8 cellular contexts compared by ENCODE assay signal in the genomic region with DNA sequence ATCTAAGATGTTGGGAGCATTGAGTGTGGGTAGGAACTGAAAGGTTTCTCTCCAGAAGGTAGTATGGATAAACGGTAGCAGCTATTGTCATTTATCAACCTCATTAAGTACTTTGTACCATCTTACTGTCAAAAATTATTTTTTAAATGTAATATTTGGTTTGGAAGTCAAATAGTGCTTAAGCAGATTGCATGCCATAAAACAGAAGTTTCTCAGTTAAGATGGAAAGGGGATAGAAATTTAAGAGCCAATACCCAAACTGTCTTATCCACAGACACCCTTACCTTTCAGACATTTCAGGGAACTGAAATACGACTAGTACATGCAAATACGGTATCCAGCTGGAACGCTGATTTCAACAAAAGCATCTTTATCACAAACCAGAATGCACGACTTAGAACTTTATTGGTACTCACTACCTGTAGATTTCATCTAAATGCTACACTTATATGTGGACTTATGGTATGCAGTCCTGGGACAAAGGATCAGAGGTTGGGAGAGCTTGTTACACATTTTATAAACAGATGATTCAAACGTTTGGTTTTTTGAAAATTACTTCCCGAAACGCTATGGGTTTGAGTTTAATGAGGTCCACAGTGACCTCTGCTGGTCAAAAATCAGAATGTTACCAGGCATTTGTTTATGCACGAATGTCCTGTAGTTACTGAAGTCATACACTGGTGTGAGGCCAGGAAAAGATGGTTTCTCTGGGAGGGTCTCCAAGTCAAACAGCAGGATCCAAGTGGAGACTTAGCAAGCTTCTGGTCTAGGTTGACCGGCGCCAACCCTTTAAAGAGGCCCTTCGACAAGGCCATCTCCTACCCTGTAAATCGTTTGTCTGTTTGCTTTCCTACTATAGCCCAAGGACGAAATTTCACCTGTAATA.
A peak's percentile ranks its signal among the peaks of the same experiment; 100 is the strongest.
DNase-seq lines count a peak whose midpoint lies in the region; ATAC-seq and TF ChIP-seq lines count a peak whose summit lies in the region.

No MANE protein-coding gene starts in this region.

- no peaks in the 10 kb centered on the region for H3K9me3 Mint-ChIP-seq in central memory CD8-positive, alpha-beta T cell

- ATAC-seq in central memory CD8-positive, alpha-beta T cell (replicated peaks; ENCODE audit: extremely low read depth, poor library complexity, severe bottlenecking), result no peak

- no peaks in the 10 kb centered on the region for H3K36me3 ChIP-seq in HEK293 (ENCODE audit: control insufficient read depth in 2 of 2, insufficient read depth in 1 of 2, low read length in 2 of 2)

- POLR2A ChIA-PET in HEK293 (lab: Yijun Ruan, JAX), result no interaction called here

- H3K27me3 Mint-ChIP-seq in central memory CD8-positive, alpha-beta T cell, result peaks cover 18% of the 10 kb centered on the region

- peak; percentile 55 for DNase-seq in SIG-M5 treated with dmso at 0.1 percent for 504 hours (lab: John Stamatoyannopoulos, UW; ENCODE audit: unreplicated experiment)
- no peak for DNase-seq in SIG-M5 (lab: John Stamatoyannopoulos, UW)
- peak; percentile 23 for DNase-seq in NCI-H1417 treated with DMSO at 0.1 percent for 48 hours (lab: John Stamatoyannopoulos, UW)
- DNase-seq in T-helper 1 cell, result peak in 3 of 5 donors; percentile 16 to 50 (median 20)
- DNase-seq in central memory CD8-positive, alpha-beta T cell (ENCODE audit: low spot score in 2 of 2), result peak; percentile 13 to 16
- peak; percentile 77 for DNase-seq in kidney glomerular epithelial cell (lab: John Stamatoyannopoulos, UW)
- peak in 2 of 3 donors; percentile 26 to 29 for DNase-seq in stimulated activated CD4-positive, alpha-beta T cell treated with anti-CD3 and anti-CD28 coated beads, TNF-alpha, amount 100 ng/mL, for 48 hours (ENCODE audit: low read depth in 3 of 3)

- no peak overlapping the region for H3K27ac ChIP-seq in HEK293 (ENCODE audit: extremely low read depth, low read depth, low read length)

- no peak overlapping the region for H3K27ac Mint-ChIP-seq in central memory CD8-positive, alpha-beta T cell (ENCODE audit: low read depth)

- CTCF ChIA-PET in HEK293 (lab: Yijun Ruan, JAX), result interaction anchor here (0.6 to 3.0 kb wide), 20 partner anchors 11 to 1089 kb away, joined by 3 to 15 read pairs (median 4); no protein-coding TSS in a partner anchor

- no peaks in the 10 kb centered on the region for H3K4me1 Mint-ChIP-seq in central memory CD8-positive, alpha-beta T cell

- no peak for TF ChIP-seq CTCF in HEK293 (tag by site-specific recombination; IDR thresholded peaks at IDR 0.05)

- no peak overlapping the region for H3K4me3 ChIP-seq in HEK293 (ENCODE audit: low read depth, low read length)

- no peak overlapping the region for H3K4me3 Mint-ChIP-seq in central memory CD8-positive, alpha-beta T cell

- no peaks in the 10 kb centered on the region for H3K36me3 Mint-ChIP-seq in central memory CD8-positive, alpha-beta T cell (ENCODE audit: insufficient read depth)

- no peaks in the 10 kb centered on the region for H3K4me1 ChIP-seq in HEK293 (ENCODE audit: control insufficient read depth, insufficient read depth, low read length)

- no peaks in the 10 kb centered on the region for H3K9me3 ChIP-seq in HEK293 (ENCODE audit: control insufficient read depth, insufficient read depth, low read depth, low read length)

TF ChIP-seq in HEK293, 187 proteins besides CTCF, POLR2A, EP300 and RAD21 (continues in another document):
- TF ChIP-seq ZBTB7A (tag by site-specific recombination; IDR thresholded peaks at IDR 0.05; ENCODE audit: low read depth), result no peak
- no peak for TF ChIP-seq HOXA7 (CRISPR knock-in tag; IDR thresholded peaks at IDR 0.05; ENCODE audit: borderline replicate concordance)
- TF ChIP-seq SCRT1 (tag by site-specific recombination; IDR thresholded peaks at IDR 0.05; ENCODE audit: borderline replicate concordance), result no peak
- TF ChIP-seq, protein P1, sequence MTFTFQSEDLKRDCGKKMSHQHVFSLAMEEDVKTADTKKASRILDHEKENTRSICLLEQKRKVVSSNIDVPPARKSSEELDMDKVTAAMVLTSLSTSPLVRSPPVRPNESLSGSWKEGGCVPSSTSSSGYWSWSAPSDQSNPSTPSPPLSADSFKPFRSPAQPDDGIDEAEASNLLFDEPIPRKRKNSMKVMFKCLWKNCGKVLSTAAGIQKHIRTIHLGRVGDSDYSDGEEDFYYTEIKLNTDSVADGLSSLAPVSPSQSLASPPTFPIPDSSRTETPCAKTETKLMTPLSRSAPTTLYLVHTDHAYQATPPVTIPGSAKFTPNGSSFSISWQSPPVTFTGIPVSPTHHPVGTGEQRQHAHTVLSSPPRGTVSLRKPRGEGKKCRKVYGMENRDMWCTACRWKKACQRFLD (tag by site-specific recombination; IDR thresholded peaks at IDR 0.05), result no peak
- no peak for TF ChIP-seq ZNF324 (tag by site-specific recombination; IDR thresholded peaks at IDR 0.05)
- TF ChIP-seq, protein P2, sequence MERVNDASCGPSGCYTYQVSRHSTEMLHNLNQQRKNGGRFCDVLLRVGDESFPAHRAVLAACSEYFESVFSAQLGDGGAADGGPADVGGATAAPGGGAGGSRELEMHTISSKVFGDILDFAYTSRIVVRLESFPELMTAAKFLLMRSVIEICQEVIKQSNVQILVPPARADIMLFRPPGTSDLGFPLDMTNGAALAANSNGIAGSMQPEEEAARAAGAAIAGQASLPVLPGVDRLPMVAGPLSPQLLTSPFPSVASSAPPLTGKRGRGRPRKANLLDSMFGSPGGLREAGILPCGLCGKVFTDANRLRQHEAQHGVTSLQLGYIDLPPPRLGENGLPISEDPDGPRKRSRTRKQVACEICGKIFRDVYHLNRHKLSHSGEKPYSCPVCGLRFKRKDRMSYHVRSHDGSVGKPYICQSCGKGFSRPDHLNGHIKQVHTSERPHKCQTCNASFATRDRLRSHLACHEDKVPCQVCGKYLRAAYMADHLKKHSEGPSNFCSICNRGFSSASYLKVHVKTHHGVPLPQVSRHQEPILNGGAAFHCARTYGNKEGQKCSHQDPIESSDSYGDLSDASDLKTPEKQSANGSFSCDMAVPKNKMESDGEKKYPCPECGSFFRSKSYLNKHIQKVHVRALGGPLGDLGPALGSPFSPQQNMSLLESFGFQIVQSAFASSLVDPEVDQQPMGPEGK (tag by site-specific recombination; IDR thresholded peaks at IDR 0.05), result no peak
- TF ChIP-seq SCRT2 (tag by site-specific recombination; IDR thresholded peaks at IDR 0.05), result peak; percentile 53; the same call in 1 of the 2 replicates
- peak; percentile 68; the same call in 1 of the 2 replicates for TF ChIP-seq ZNF2 (tag by site-specific recombination; IDR thresholded peaks at IDR 0.05)
- TF ChIP-seq, protein P3, sequence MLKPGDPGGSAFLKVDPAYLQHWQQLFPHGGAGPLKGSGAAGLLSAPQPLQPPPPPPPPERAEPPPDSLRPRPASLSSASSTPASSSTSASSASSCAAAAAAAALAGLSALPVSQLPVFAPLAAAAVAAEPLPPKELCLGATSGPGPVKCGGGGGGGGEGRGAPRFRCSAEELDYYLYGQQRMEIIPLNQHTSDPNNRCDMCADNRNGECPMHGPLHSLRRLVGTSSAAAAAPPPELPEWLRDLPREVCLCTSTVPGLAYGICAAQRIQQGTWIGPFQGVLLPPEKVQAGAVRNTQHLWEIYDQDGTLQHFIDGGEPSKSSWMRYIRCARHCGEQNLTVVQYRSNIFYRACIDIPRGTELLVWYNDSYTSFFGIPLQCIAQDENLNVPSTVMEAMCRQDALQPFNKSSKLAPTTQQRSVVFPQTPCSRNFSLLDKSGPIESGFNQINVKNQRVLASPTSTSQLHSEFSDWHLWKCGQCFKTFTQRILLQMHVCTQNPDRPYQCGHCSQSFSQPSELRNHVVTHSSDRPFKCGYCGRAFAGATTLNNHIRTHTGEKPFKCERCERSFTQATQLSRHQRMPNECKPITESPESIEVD (tag by site-specific recombination; IDR thresholded peaks at IDR 0.05), result peak; percentile 38; the same call in 1 of the 2 replicates
- TF ChIP-seq ZNF544 (tag by site-specific recombination; IDR thresholded peaks at IDR 0.05), result no peak
- no peak for TF ChIP-seq ZNF37A (tag by site-specific recombination; IDR thresholded peaks at IDR 0.05)
- TF ChIP-seq ZNF76 (tag by site-specific recombination; IDR thresholded peaks at IDR 0.05; ENCODE audit: borderline replicate concordance, low read depth), result no peak
- TF ChIP-seq KLF16 (tag by site-specific recombination; IDR thresholded peaks at IDR 0.05), result no peak
- TF ChIP-seq, protein P4, sequence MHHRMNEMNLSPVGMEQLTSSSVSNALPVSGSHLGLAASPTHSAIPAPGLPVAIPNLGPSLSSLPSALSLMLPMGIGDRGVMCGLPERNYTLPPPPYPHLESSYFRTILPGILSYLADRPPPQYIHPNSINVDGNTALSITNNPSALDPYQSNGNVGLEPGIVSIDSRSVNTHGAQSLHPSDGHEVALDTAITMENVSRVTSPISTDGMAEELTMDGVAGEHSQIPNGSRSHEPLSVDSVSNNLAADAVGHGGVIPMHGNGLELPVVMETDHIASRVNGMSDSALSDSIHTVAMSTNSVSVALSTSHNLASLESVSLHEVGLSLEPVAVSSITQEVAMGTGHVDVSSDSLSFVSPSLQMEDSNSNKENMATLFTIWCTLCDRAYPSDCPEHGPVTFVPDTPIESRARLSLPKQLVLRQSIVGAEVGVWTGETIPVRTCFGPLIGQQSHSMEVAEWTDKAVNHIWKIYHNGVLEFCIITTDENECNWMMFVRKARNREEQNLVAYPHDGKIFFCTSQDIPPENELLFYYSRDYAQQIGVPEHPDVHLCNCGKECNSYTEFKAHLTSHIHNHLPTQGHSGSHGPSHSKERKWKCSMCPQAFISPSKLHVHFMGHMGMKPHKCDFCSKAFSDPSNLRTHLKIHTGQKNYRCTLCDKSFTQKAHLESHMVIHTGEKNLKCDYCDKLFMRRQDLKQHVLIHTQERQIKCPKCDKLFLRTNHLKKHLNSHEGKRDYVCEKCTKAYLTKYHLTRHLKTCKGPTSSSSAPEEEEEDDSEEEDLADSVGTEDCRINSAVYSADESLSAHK (tag by site-specific recombination; IDR thresholded peaks at IDR 0.05), result 0 out of 2 replicates have a peak, but pooled peaks have one; percentile 26
- no peak for TF ChIP-seq SALL2 (tag by site-specific recombination; IDR thresholded peaks at IDR 0.05; ENCODE audit: borderline replicate concordance)
- no peak for TF ChIP-seq ZNF433 (tag by site-specific recombination; IDR thresholded peaks at IDR 0.05; ENCODE audit: low read depth)
- TF ChIP-seq, protein P5, sequence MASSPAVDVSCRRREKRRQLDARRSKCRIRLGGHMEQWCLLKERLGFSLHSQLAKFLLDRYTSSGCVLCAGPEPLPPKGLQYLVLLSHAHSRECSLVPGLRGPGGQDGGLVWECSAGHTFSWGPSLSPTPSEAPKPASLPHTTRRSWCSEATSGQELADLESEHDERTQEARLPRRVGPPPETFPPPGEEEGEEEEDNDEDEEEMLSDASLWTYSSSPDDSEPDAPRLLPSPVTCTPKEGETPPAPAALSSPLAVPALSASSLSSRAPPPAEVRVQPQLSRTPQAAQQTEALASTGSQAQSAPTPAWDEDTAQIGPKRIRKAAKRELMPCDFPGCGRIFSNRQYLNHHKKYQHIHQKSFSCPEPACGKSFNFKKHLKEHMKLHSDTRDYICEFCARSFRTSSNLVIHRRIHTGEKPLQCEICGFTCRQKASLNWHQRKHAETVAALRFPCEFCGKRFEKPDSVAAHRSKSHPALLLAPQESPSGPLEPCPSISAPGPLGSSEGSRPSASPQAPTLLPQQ (tag by site-specific recombination; IDR thresholded peaks at IDR 0.05), result no peak
